14 cellular contexts compared by ENCODE assay signal in the genomic region with DNA sequence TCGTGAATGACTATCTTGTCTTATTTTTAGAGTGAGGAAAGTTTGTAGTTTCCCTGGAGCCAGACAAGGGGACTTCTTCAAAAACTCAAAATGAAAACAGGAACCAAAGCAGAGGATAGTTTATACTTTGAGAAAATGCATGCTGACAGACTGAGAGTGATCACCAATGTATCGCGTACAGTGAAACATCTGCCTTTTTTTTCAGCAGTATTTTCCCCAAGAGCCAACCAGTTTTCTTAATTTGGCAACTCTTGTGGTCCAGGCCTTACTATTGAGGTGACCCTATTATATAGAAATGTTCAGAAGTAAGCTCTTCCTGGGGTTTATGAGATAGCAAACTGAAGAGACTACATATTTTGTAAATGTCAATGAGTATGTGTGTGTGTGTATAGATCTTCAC.
DNase-seq lines count a peak whose midpoint lies in the region; ATAC-seq and TF ChIP-seq lines count a peak whose summit lies in the region.
"Had no signal": no experiment of that assay in that cellular context is flagged by ENCODE, and none has a peak within 500 bp of the region (broad histone marks: within the 10 kb centered on the region; RNA-seq: fewer than 3 reads in every experiment).

No MANE protein-coding gene starts in this region.

- no peaks in the 10 kb centered on the region for H3K9me3 Mint-ChIP-seq in endothelial cell (ENCODE audit: unreplicated experiment)

- H4K20me1 ChIP-seq in OCI-LY3 (ENCODE audit: insufficient read depth, low read length) = no peaks in the 10 kb centered on the region

- DNase-seq in iPS-NIHi7 (ENCODE audit: extremely low spot score) = no peak
- no peak for DNase-seq in stimulated activated CD4-positive, alpha-beta T cell treated with anti-CD3 and anti-CD28 coated beads, Interleukin-4, amount 100 ng/mL, for 1 hour
- no peak for DNase-seq in endothelial cell (ENCODE audit: low spot score)
- DNase-seq in stimulated activated CD4-positive, alpha-beta T cell treated with anti-CD3 and anti-CD28 coated beads, Interleukin-15, amount 100 ng/mL, for 24 hours = no peak
- DNase-seq: body of pancreas; CD4-positive, CD25-positive, alpha-beta regulatory T cell; left cardiac atrium; MM.1S; psoas muscle had no signal

- H3K4me1 Mint-ChIP-seq in endothelial cell (ENCODE audit: unreplicated experiment) = no peaks in the 10 kb centered on the region
- H3K4me1 Mint-ChIP-seq: CD4-positive, CD25-positive, alpha-beta regulatory T cell had no signal

- H3K36me3 ChIP-seq in OCI-LY3 (replicated peaks; ENCODE audit: low read depth, low read length) = no peaks in the 10 kb centered on the region

- H3K9me3 ChIP-seq in OCI-LY3 (ENCODE audit: insufficient read depth, low read length) = no peaks in the 10 kb centered on the region
- H3K9me3 ChIP-seq: body of pancreas, psoas muscle had no signal

- H3K4me1 ChIP-seq in OCI-LY3 (ENCODE audit: low read length) = peaks cover 66% of the 10 kb centered on the region
- H3K4me1 ChIP-seq: body of pancreas, psoas muscle had no signal

- peak overlapping the region; percentile 94 for H3K27ac ChIP-seq in OCI-LY3 (ENCODE audit: low read length)
- H3K27ac ChIP-seq: body of pancreas, psoas muscle had no signal

- H3K27ac Mint-ChIP-seq in endothelial cell (ENCODE audit: unreplicated experiment) = no peak overlapping the region
- H3K27ac Mint-ChIP-seq: CD4-positive, CD25-positive, alpha-beta regulatory T cell had no signal

- ATAC-seq in GM18502 (IDR thresholded peaks at IDR 0.05; ENCODE audit: poor library complexity, unreplicated experiment) (peak; percentile 82), GM21367 (IDR thresholded peaks at IDR 0.05; ENCODE audit: unreplicated experiment) (peak; percentile 64), HG03060 (IDR thresholded peaks at IDR 0.05; ENCODE audit: low read depth, unreplicated experiment) (peak; percentile 62)
- ATAC-seq: body of pancreas, left cardiac atrium, psoas muscle, Right ventricle myocardium inferior had no signal

- no peaks in the 10 kb centered on the region for H3K79me2 ChIP-seq in OCI-LY3 (ENCODE audit: low read length)

- H3K4me2 ChIP-seq in OCI-LY3 (ENCODE audit: low read length) = peak overlapping the region; percentile 65

- peak overlapping the region; percentile 58 for H2AFZ ChIP-seq in OCI-LY3 (ENCODE audit: low read depth, low read length)

- TF ChIP-seq CTCF in OCI-LY3 (IDR thresholded peaks at IDR 0.05; ENCODE audit: low read depth, low read length) (no peak), endothelial cell (IDR thresholded peaks at IDR 0.05; ENCODE audit: unreplicated experiment) (no peak)

- H3K9ac ChIP-seq in OCI-LY3 (ENCODE audit: low read length) = peak overlapping the region; percentile 54

- no peaks in the 10 kb centered on the region for H3K36me3 Mint-ChIP-seq in endothelial cell (ENCODE audit: low read depth, unreplicated experiment)
- H3K36me3 Mint-ChIP-seq: CD4-positive, CD25-positive, alpha-beta regulatory T cell had no signal

- peaks cover 1% of the 10 kb centered on the region for H3K27me3 Mint-ChIP-seq in endothelial cell (ENCODE audit: unreplicated experiment)

- no peak overlapping the region for H3K4me3 Mint-ChIP-seq in endothelial cell (ENCODE audit: unreplicated experiment)
- H3K4me3 Mint-ChIP-seq: CD4-positive, CD25-positive, alpha-beta regulatory T cell had no signal

- H3K4me3 ChIP-seq in OCI-LY3 (ENCODE audit: low read length) = peak overlapping the region; percentile 46
- H3K4me3 ChIP-seq: body of pancreas, psoas muscle had no signal

- no peaks in the 10 kb centered on the region for H3K27me3 ChIP-seq in OCI-LY3 (ENCODE audit: low read depth, low read length)
- H3K27me3 ChIP-seq: body of pancreas had no signal
